34 cellular contexts compared by ENCODE assay signal in genomic region chr3:139260041-139260486, GRCh38.
"Had no signal": no experiment of that assay in that cellular context is flagged by ENCODE, and none has a peak within 500 bp of the region (broad histone marks: within the 10 kb centered on the region; RNA-seq: fewer than 3 reads in every experiment).

No MANE protein-coding gene starts in this region.

- H3K4me3 Mint-ChIP-seq: activated naive CD4-positive, alpha-beta T cell treated with anti-CD3 and anti-CD28 coated beads for 36 hours; activated naive CD8-positive, alpha-beta T cell treated with anti-CD3 and anti-CD28 coated beads for 36 hours; activated T-helper 1 cell treated with anti-CD3 and anti-CD28 coated beads, Interleukin-12 subunit alpha, Interleukin-12 subunit beta, Interleukin-2, Interleukin-4 antibody, amounts not matched to agents 30 ng/mL and 10 ng/mL and 1 ng/mL, durations not matched to agents 14 hours and 24 hours and 36 hours; brain; effector memory CD8-positive, alpha-beta T cell; naive B cell; nephron progenitor cell; T-helper 2 cell treated with Interferon-gamma antibody and Interleukin-4, amounts not matched to agents 5 μg/mL and 100 μg/mL, for 36 hours had no signal

- H3K27ac Mint-ChIP-seq: activated naive CD4-positive, alpha-beta T cell treated with anti-CD3 and anti-CD28 coated beads for 36 hours; activated naive CD8-positive, alpha-beta T cell treated with anti-CD3 and anti-CD28 coated beads for 36 hours; activated T-helper 1 cell treated with anti-CD3 and anti-CD28 coated beads, Interleukin-12 subunit alpha, Interleukin-12 subunit beta, Interleukin-2, Interleukin-4 antibody, amounts not matched to agents 30 ng/mL and 10 ng/mL and 1 ng/mL, durations not matched to agents 14 hours and 24 hours and 36 hours; brain; effector memory CD8-positive, alpha-beta T cell; nephron progenitor cell; T-helper 2 cell treated with Interferon-gamma antibody and Interleukin-4, amounts not matched to agents 5 μg/mL and 100 μg/mL, for 36 hours had no signal

- H3K9me3 ChIP-seq: adrenal gland, colonic mucosa, psoas muscle, transverse colon, uterus had no signal

- DNase-seq: activated CD4-positive, alpha-beta T cell treated with anti-CD3 and anti-CD28 coated beads for 4 hours; activated CD4-positive, alpha-beta T cell treated with anti-CD3 and anti-CD28 coated beads, Interleukin-2, amount 50 U/mL, for 4 hours; activated CD4-positive, CD25-positive, alpha-beta regulatory T cell; activated effector memory CD4-positive, alpha-beta T cell treated with anti-CD3 and anti-CD28 coated beads, Interleukin-2, amount 50 U/mL, for 16 hours; activated naive CD4-positive, alpha-beta T cell treated with anti-CD3 and anti-CD28 coated beads for 36 hours; activated naive CD8-positive, alpha-beta T cell treated with anti-CD3 and anti-CD28 coated beads for 36 hours; activated T-cell treated with anti-CD3 and anti-CD28 coated beads, Interleukin-2, amount 50 U/mL, for 1 hour; aorta; cerebellar nuclear complex; colonic mucosa; dorsolateral prefrontal cortex; effector memory CD8-positive, alpha-beta T cell; foreskin fibroblast; head of caudate nucleus; hippocampal formation; left cardiac atrium; left ventricle myocardium superior; naive B cell; nephron progenitor cell; psoas muscle; stimulated activated CD4-positive, alpha-beta T cell treated with anti-CD3 and anti-CD28 coated beads, Interleukin-15, amount 100 ng/mL, for 24 hours; stimulated activated naive CD4-positive, alpha-beta T cell treated with Interleukin-2 at 50 U/mL for 16 hours; T-helper 1 cell; transverse colon; uterus had no signal

- H3K9me3 Mint-ChIP-seq: activated naive CD4-positive, alpha-beta T cell treated with anti-CD3 and anti-CD28 coated beads for 36 hours; activated naive CD8-positive, alpha-beta T cell treated with anti-CD3 and anti-CD28 coated beads for 36 hours; activated T-helper 1 cell treated with anti-CD3 and anti-CD28 coated beads, Interleukin-12 subunit alpha, Interleukin-12 subunit beta, Interleukin-2, Interleukin-4 antibody, amounts not matched to agents 30 ng/mL and 10 ng/mL and 1 ng/mL, durations not matched to agents 14 hours and 24 hours and 36 hours; brain; effector memory CD8-positive, alpha-beta T cell; nephron progenitor cell; T-helper 2 cell treated with Interferon-gamma antibody and Interleukin-4, amounts not matched to agents 5 μg/mL and 100 μg/mL, for 36 hours had no signal

- H3K9ac ChIP-seq: parathyroid adenoma had no signal

- H3K4me2 ChIP-seq: smooth muscle cell had no signal

- H3K4me1 Mint-ChIP-seq: activated naive CD8-positive, alpha-beta T cell treated with anti-CD3 and anti-CD28 coated beads for 36 hours; brain; naive B cell; nephron progenitor cell had no signal

- H2AFZ ChIP-seq: parathyroid adenoma had no signal

- H3K4me1 ChIP-seq: adrenal gland, colonic mucosa, parathyroid adenoma, psoas muscle, transverse colon, uterus had no signal

- H3K36me3 Mint-ChIP-seq: activated naive CD8-positive, alpha-beta T cell treated with anti-CD3 and anti-CD28 coated beads for 36 hours; brain; naive B cell had no signal

- H3K27me3 ChIP-seq: adrenal gland, colonic mucosa, transverse colon, uterus had no signal

- ATAC-seq: effector memory CD8-positive, alpha-beta T cell; left cardiac atrium; left ventricle myocardium superior; psoas muscle had no signal

- H3K4me3 ChIP-seq: adrenal gland, cardiac muscle cell, colonic mucosa, dorsolateral prefrontal cortex, psoas muscle, smooth muscle cell, transverse colon, uterus had no signal

- H3K36me3 ChIP-seq: adrenal gland, cardiac muscle cell, colonic mucosa, transverse colon, uterus had no signal

- FAIRE-seq: endothelial cell of umbilical vein, keratinocyte had no signal

- H3K79me2 ChIP-seq: parathyroid adenoma had no signal

- H3K27ac ChIP-seq: adrenal gland, cardiac muscle cell, colonic mucosa, dorsolateral prefrontal cortex, parathyroid adenoma, psoas muscle, transverse colon, uterus had no signal
